In genomic region chr2:223944166-223944703, GRCh38 we compare ENCODE assay signal across 8 cellular contexts. TPM values are rescaled to one million over a fixed set of nuclear protein-coding genes. Genes with fewer than 3 reads are reported as not detected.
A peak's percentile ranks its signal among the peaks of the same experiment; 100 is the strongest.
DNase-seq lines count a peak whose midpoint lies in the region; ATAC-seq and TF ChIP-seq lines count a peak whose summit lies in the region.

No MANE protein-coding gene starts in this region.

- DNase-seq in EL (peak; percentile 48), epithelial cell of prostate (ENCODE audit: low read depth, low spot score) (no peak), upper lobe of left lung (peak; percentile 40 to 89), NCI-H2196 treated with DMSO at 0.1 percent for 48 hours (lab: John Stamatoyannopoulos, UW; ENCODE audit: unreplicated experiment) (no peak)
- DNase-seq in activated CD4-positive, alpha-beta T cell treated with anti-CD3 and anti-CD28 coated beads, Interleukin-2, amount 50 U/mL, for 1 hour: peak; percentile 27

- peak overlapping the region; percentile 91 to 97 for H3K9ac ChIP-seq in mucosa of rectum (ENCODE audit: low read depth in 1 of 2, low read length in 2 of 2)

- H3K9me3 ChIP-seq in mucosa of rectum (ENCODE audit: control insufficient read depth in 2 of 2, low read length in 2 of 2) (no peaks in the 10 kb centered on the region), upper lobe of left lung (no peaks in the 10 kb centered on the region)

- H3K4me3 ChIP-seq in mucosa of rectum (ENCODE audit: low read length in 2 of 2) (peak overlapping the region; percentile 82 to 95), upper lobe of left lung (peak overlapping the region; percentile 88 to 98 (median 96))

- TF ChIP-seq EP300 in upper lobe of left lung (IDR thresholded peaks at IDR 0.05): no peak

- no peaks in the 10 kb centered on the region for H3K36me3 ChIP-seq in mucosa of rectum (ENCODE audit: control insufficient read depth in 2 of 2, insufficient read depth in 2 of 2, low read length in 2 of 2)
- H3K36me3 ChIP-seq in upper lobe of left lung: no peaks in the 10 kb centered on the region

- H3K27me3 ChIP-seq in mucosa of rectum (ENCODE audit: control insufficient read depth in 2 of 2, insufficient read depth in 2 of 2, low read length in 2 of 2) (no peaks in the 10 kb centered on the region), upper lobe of left lung (no peaks in the 10 kb centered on the region)

- ATAC-seq in HG03103 (IDR thresholded peaks at IDR 0.05; ENCODE audit: low read depth, unreplicated experiment) (peak; percentile 13), upper lobe of left lung (ENCODE audit: low FRiP score in 2 of 2) (peak; percentile 62 to 76), HG03175 (IDR thresholded peaks at IDR 0.05; ENCODE audit: unreplicated experiment) (no peak)

- TF ChIP-seq CTCF in upper lobe of left lung (IDR thresholded peaks at IDR 0.05): no peak

- H3K4me1 ChIP-seq in mucosa of rectum (ENCODE audit: control insufficient read depth in 2 of 2, insufficient read depth in 2 of 2, low read length in 2 of 2): peaks cover 18 to 21% of the 10 kb centered on the region in 2 donors
- H3K4me1 ChIP-seq in upper lobe of left lung: peaks cover 22 to 55% (median 42%) of the 10 kb centered on the region in 4 donors

- 3 to 5% methylated on average over 33 to 46 of the region's 46 CpGs for WGBS in upper lobe of left lung, 2 donors

- no peak for TF ChIP-seq POLR2A in upper lobe of left lung (IDR thresholded peaks at IDR 0.05)

- H3K27ac ChIP-seq in epithelial cell of prostate: peak overlapping the region; percentile 74
- peak overlapping the region; percentile 92 to 95 for H3K27ac ChIP-seq in mucosa of rectum (ENCODE audit: low read depth in 2 of 2, low read length in 2 of 2)
- peak overlapping the region; percentile 94 to 97 (median 96) for H3K27ac ChIP-seq in upper lobe of left lung

RNA-seq across cellular contexts. Expression of gene WDFY1, which starts 0.9 kb away (rescaled TPM):
- 10 to 100 TPM; 32.6 to 90.1 (median 41.2) TPM for total RNA-seq in upper lobe of left lung

RNA-seq across cellular contexts. Expression of gene MRPL44, which starts 13.0 kb away (rescaled TPM):
- total RNA-seq in upper lobe of left lung: 10 to 100 TPM in 5 of 6 donors, 1 to 10 TPM in 1; 7.9 to 24.4 (median 22.5) TPM

Comparison
In these comparisons a context has a peak if more than half of its experiments do, and no peak if none do; other contexts are left out.
1. DNase-seq: peak in EL (single experiment), activated CD4-positive, alpha-beta T cell treated with anti-CD3 and anti-CD28 coated beads, Interleukin-2, amount 50 U/mL, for 1 hour (single experiment) and upper lobe of left lung (2 of 2); none in epithelial cell of prostate (single experiment) and NCI-H2196 treated with DMSO at 0.1 percent for 48 hours (single experiment).
2. Peak in every context shown above with its lines, with median percentiles within 50 percentile points of each other: H3K27ac ChIP-seq.